In the genomic region with DNA sequence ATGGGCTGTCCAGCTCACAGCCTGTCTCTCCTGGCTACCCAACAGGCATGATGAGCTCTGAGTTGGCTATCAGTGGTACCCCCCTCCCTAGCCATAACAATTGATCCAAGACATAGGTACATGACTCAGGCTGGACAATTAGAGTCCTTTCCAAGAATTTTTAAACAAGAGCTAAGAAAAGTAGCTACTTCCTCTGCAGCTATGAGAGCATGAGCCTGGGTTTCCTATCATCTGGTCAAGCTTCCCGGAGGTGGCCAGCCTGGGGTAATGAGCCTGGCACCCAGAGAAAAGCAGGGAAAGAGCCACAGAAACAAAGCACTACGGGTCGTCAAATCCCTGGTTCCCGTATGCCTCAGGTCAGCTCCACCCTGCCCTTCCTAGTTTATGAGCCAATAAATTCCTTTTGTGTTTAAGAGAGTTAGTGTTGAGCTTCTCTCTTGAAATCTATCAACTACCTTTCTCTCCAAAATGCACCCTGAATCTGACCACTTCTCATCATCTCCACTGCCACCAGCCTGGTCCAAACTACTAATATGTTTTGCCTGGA, we compare ENCODE assay signal across 25 cellular contexts. TPM values are rescaled to one million over a fixed set of nuclear protein-coding genes. Genes with fewer than 3 reads are reported as not detected.
A peak's percentile ranks its signal among the peaks of the same experiment; 100 is the strongest.
DNase-seq lines count a peak whose midpoint lies in the region; ATAC-seq, FAIRE-seq and TF ChIP-seq lines count a peak whose summit lies in the region.
"Had no signal": no experiment of that assay in that cellular context is flagged by ENCODE, and none has a peak within 500 bp of the region (broad histone marks: within the 10 kb centered on the region; RNA-seq: fewer than 3 reads in every experiment).

No MANE protein-coding gene starts in this region.

- CTCF ChIA-PET in HepG2 (lab: Yijun Ruan, JAX; ENCODE audit: low intra/inter-chr PET ratio, low total read pairs) = interaction anchor here (1.0 kb wide), 1 partner anchor 9 kb away, joined by 3 read pairs; no protein-coding TSS in a partner anchor

- peak overlapping the region; percentile 16 for H2AFZ ChIP-seq in HepG2 (ENCODE audit: low read length)
- H2AFZ ChIP-seq: parathyroid adenoma had no signal

- H3K27ac ChIP-seq in HepG2 (ENCODE audit: extremely low read length, insufficient read depth, low read length) = peak overlapping the region; percentile 16
- no peak overlapping the region for H3K27ac ChIP-seq in right lobe of liver
- H3K27ac ChIP-seq: BLaER1, parathyroid adenoma had no signal

- POLR2A ChIA-PET in HepG2 (lab: Yijun Ruan, JAX) = interaction anchor here (1.6 kb wide), 1 partner anchor 262 kb away, joined by 5 read pairs; the partner anchor contains the start of gene RNU5B-1

- TF ChIP-seq RAD21 in HepG2 (CRISPR knock-in tag; IDR thresholded peaks at IDR 0.05) = no peak

- DNase-seq in HepG2 (ENCODE audit: low spot score) (no peak), right lobe of liver (no peak), mucosa of descending colon (peak in 1 of 3 donors; percentile 67), NCI-H2171 (lab: John Stamatoyannopoulos, UW) (no peak), GM12892 (ENCODE audit: insufficient read length) (no peak)
- DNase-seq: activated CD4-positive, CD25-positive, alpha-beta regulatory T cell; activated CD8-positive, alpha-beta T cell treated with anti-CD3 and anti-CD28 coated beads, Interleukin-2, amount 10 ng/mL, durations not matched to agents 7 days and 5 days; activated T-cell treated with anti-CD3 and anti-CD28 coated beads, Interleukin-2, amount 50 U/mL, for 48 hours; Calu3; mammary epithelial cell; naive thymus-derived CD4-positive, alpha-beta T cell; NCI-H1092 treated with DMSO at 0.1 percent for 48 hours; NCI-H2081 treated with DMSO at 0.1 percent for 48 hours; NCI-H510A treated with DMSO at 0.1 percent for 48 hours; stimulated activated CD4-positive, alpha-beta T cell treated with anti-CD3 and anti-CD28 coated beads, Interleukin-4, amount 100 ng/mL, for 1 hour; T1000 had no signal

- no peaks in the 10 kb centered on the region for H3K9me3 ChIP-seq in HepG2 (ENCODE audit: low read length)
- H3K9me3 ChIP-seq in right lobe of liver = no peaks in the 10 kb centered on the region
- no peaks in the 10 kb centered on the region for H3K9me3 ChIP-seq in mucosa of descending colon
- H3K9me3 ChIP-seq: BLaER1 had no signal

- H3K79me2 ChIP-seq in HepG2 (ENCODE audit: insufficient read depth, low read length) = no peaks in the 10 kb centered on the region
- H3K79me2 ChIP-seq: parathyroid adenoma had no signal

- H4K20me1 ChIP-seq in HepG2 (ENCODE audit: insufficient read depth, low read length) = no peaks in the 10 kb centered on the region
- H4K20me1 ChIP-seq: BLaER1 had no signal

- H3K36me3 ChIP-seq in HepG2 (replicated peaks in 1 of 2; ENCODE audit: control insufficient read depth in 1 of 2, insufficient read depth in 2 of 2, low read length in 2 of 2) (no peaks in the 10 kb centered on the region), right lobe of liver (no peaks in the 10 kb centered on the region), mucosa of descending colon (ENCODE audit: low read depth) (no peaks in the 10 kb centered on the region)
- H3K36me3 ChIP-seq: BLaER1 had no signal

- intact Hi-C loops in HepG2 (cut with micrococcal nuclease; ENCODE audit: unreplicated experiment) = no loop called here
- intact Hi-C loops in right lobe of liver (cut with DNase I) = no loop called here
- intact Hi-C loops in mucosa of descending colon (cut with DNase I, micrococcal nuclease) = no loop called here

- H3K9ac ChIP-seq in HepG2 (ENCODE audit: insufficient read depth, low read depth, low read length) = no peak overlapping the region
- H3K9ac ChIP-seq: BLaER1, parathyroid adenoma had no signal

- H3K4me1 ChIP-seq in HepG2 (ENCODE audit: insufficient read depth, low read length) (peaks cover 91% of the 10 kb centered on the region), right lobe of liver (peaks cover 0 to 24% (median 10%) of the 10 kb centered on the region in 4 donors), mucosa of descending colon (ENCODE audit: low read depth) (peaks cover 23% of the 10 kb centered on the region)
- H3K4me1 ChIP-seq: parathyroid adenoma had no signal

- no peak for TF ChIP-seq CTCF in HepG2 (CRISPR knock-in tag; IDR thresholded peaks at IDR 0.05)
- no peak for TF ChIP-seq CTCF in right lobe of liver (IDR thresholded peaks at IDR 0.05)
- TF ChIP-seq CTCF in mucosa of descending colon (IDR thresholded peaks at IDR 0.05) = no peak

- H3K27me3 ChIP-seq in HepG2 (ENCODE audit: control insufficient read depth in 1 of 2, insufficient read depth in 2 of 2, low read length in 2 of 2) (no peaks in the 10 kb centered on the region), right lobe of liver (no peaks in the 10 kb centered on the region)
- H3K27me3 ChIP-seq: BLaER1 had no signal

- ATAC-seq in HepG2 (no peak), right lobe of liver (no peak), mucosa of descending colon (peak; percentile 67), HG02571 (IDR thresholded peaks at IDR 0.05; ENCODE audit: unreplicated experiment) (no peak)
- ATAC-seq: activated CD8-positive, alpha-beta T cell treated with anti-CD3 and anti-CD28 coated beads, Interleukin-2, amount 10 ng/mL, durations not matched to agents 7 days and 5 days; naive thymus-derived CD4-positive, alpha-beta T cell had no signal

- TF ChIP-seq EP300 in HepG2 (IDR thresholded peaks at IDR 0.05; ENCODE audit: low read depth in 2 of 2, low read length in 2 of 2) (no peak), HepG2 (CRISPR knock-in tag; IDR thresholded peaks at IDR 0.05; ENCODE audit: borderline replicate concordance) (no peak)

- FAIRE-seq in HepG2 (lab: Jason Lieb, UNC) (no peak), GM12892 (lab: Jason Lieb, UNC) (no peak)
- FAIRE-seq: islet of Langerhans had no signal

- TF ChIP-seq POLR2A in HepG2 (IDR thresholded peaks at IDR 0.05; ENCODE audit: insufficient read depth in 1 of 2, low read depth in 2 of 2, low read length in 2 of 2) (no peak), right lobe of liver (IDR thresholded peaks at IDR 0.05) (no peak), GM12892 (IDR thresholded peaks at IDR 0.05; ENCODE audit: low read depth, low read length) (no peak)

- in situ Hi-C loops in HepG2 (cut with HindIII; ENCODE audit: extremely low pct_ligation_motif_present, low pct_unique_long_range_greater_than_20kb) = no loop called here

- WGBS in HepG2 (ENCODE audit: low lambda C conversion rate) = 90% methylated on average over 4 of the region's 4 CpGs
- WGBS in right lobe of liver (ENCODE audit: insufficient coverage, low coverage, low lambda C conversion rate, missing lambda C conversion rate) = 40% methylated on average over 1 of the region's 4 CpGs

- no peak overlapping the region for H3K4me3 ChIP-seq in HepG2 (replicated peaks in 1 of 3; ENCODE audit: insufficient read depth in 1 of 3, low read depth in 2 of 3, low read length in 3 of 3)
- H3K4me3 ChIP-seq in right lobe of liver = no peak overlapping the region
- no peak overlapping the region for H3K4me3 ChIP-seq in mucosa of descending colon
- H3K4me3 ChIP-seq: BLaER1, smooth muscle cell had no signal

- no TSS peak for BruUV-seq in HepG2 (replicated peaks; lab: Mats Ljungman, UMichigan)

- no peak overlapping the region for H3K4me2 ChIP-seq in HepG2 (ENCODE audit: low read depth, low read length)
- H3K4me2 ChIP-seq: smooth muscle cell had no signal

RNA-seq across cellular contexts. Expression of gene SLC51B, which starts 2.3 kb away (rescaled TPM):
- 14.4 and 17.1 TPM in 2 replicates for total RNA-seq in HepG2 (2016; rRNA removed; fragmentation: Illumina TruSeq; extraction: Trizol)
- total RNA-seq in HepG2 (2016; cell fraction: cytosol; rRNA removed; fragmentation: Illumina TruSeq; extraction: Trizol; ENCODE audit: low read depth) = 5.3 and 6.1 TPM in 2 replicates
- 13.5 and 17.5 TPM in 2 replicates for total RNA-seq in HepG2 (2016; cell fraction: insoluble cytoplasmic fraction; rRNA removed; fragmentation: Illumina TruSeq; extraction: Trizol)
- 7.0 and 7.8 TPM in 2 replicates for total RNA-seq in HepG2 (2016; cell fraction: membrane; rRNA removed; fragmentation: Illumina TruSeq; extraction: Trizol)
- 8.3 and 9.5 TPM in 2 replicates for total RNA-seq in HepG2 (2016; cell fraction: nucleus; rRNA removed; fragmentation: Illumina TruSeq; extraction: Trizol)
- polyA plus RNA-seq in HepG2 (2011; rRNA removed) = 12.0 and 14.9 TPM in 2 replicates
- 13.2 and 15.4 TPM in 2 replicates for polyA plus RNA-seq in HepG2 (2011; cell fraction: cytosol; rRNA removed)
- 3.4 and 3.5 TPM in 2 replicates for polyA plus RNA-seq in HepG2 (2011; cell fraction: nucleus; rRNA removed)
- 4.6 and 5.6 TPM in 2 replicates for polyA plus RNA-seq in HepG2 (2012)
- 5.3 and 7.1 TPM in 2 replicates for polyA plus RNA-seq in HepG2 (2016; cell fraction: cytosol; fragmentation: Illumina TruSeq; extraction: Trizol; ENCODE audit: low read depth)
- polyA plus RNA-seq in HepG2 (2016; cell fraction: insoluble cytoplasmic fraction; fragmentation: Illumina TruSeq; extraction: Trizol; ENCODE audit: low read depth) = 13.1 and 13.8 TPM in 2 replicates
- polyA plus RNA-seq in HepG2 (2016; cell fraction: membrane; fragmentation: Illumina TruSeq; extraction: Trizol; ENCODE audit: low read depth) = 5.5 and 6.5 TPM in 2 replicates
- polyA plus RNA-seq in HepG2 (2016; cell fraction: nucleus; fragmentation: Illumina TruSeq; extraction: Trizol; ENCODE audit: insufficient read depth, low read depth) = 15.7 and 19.3 TPM in 2 replicates
- polyA minus RNA-seq in HepG2 (2011; rRNA and poly(A)+ RNA removed; ENCODE audit: low replicate concordance) = 5.1 TPM in 1 of 2 replicates, not detected in the other
- 3.9 TPM in 2 replicates for polyA minus RNA-seq in HepG2 (2011; cell fraction: cytosol; rRNA and poly(A)+ RNA removed)
- 2.7 and 2.9 TPM in 2 replicates for polyA minus RNA-seq in HepG2 (2011; cell fraction: nucleus; rRNA and poly(A)+ RNA removed)
- total RNA-seq in right lobe of liver = 10 to 100 TPM in 1 of 6 experiments, 1 to 10 TPM in 4, under 1 TPM in 1; 0.32 to 10.1 (median 2.7) TPM
- total RNA-seq in mucosa of descending colon = 100 to 1,000 TPM in 1 of 3 donors, 10 to 100 TPM in 2; 70.1 to 157 (median 76.2) TPM
- not detected for polyA plus RNA-seq in GM12892 (2012; ENCODE audit: missing spikeins)
- total RNA-seq: A172; activated CD8-positive, alpha-beta T cell treated with anti-CD3 and anti-CD28 coated beads, Interleukin-2, amount 10 ng/mL, durations not matched to agents 7 days and 5 days; Calu3; chondrocyte; mammary epithelial cell; naive thymus-derived CD4-positive, alpha-beta T cell; RPMI7951; smooth muscle cell; urinary bladder had no signal
- polyA plus RNA-seq: mammary epithelial cell; naive thymus-derived CD4-positive, alpha-beta T cell; smooth muscle cell had no signal

RNA-seq across cellular contexts. Expression of gene MTFMT, which starts 13.4 kb away (rescaled TPM):
- 23.2 and 27.9 TPM in 2 replicates for total RNA-seq in HepG2 (2016; rRNA removed; fragmentation: Illumina TruSeq; extraction: Trizol)
- 10.4 and 12.6 TPM in 2 replicates for total RNA-seq in HepG2 (2016; cell fraction: cytosol; rRNA removed; fragmentation: Illumina TruSeq; extraction: Trizol; ENCODE audit: low read depth)
- 22.7 and 29.9 TPM in 2 replicates for total RNA-seq in HepG2 (2016; cell fraction: insoluble cytoplasmic fraction; rRNA removed; fragmentation: Illumina TruSeq; extraction: Trizol)
- total RNA-seq in HepG2 (2016; cell fraction: membrane; rRNA removed; fragmentation: Illumina TruSeq; extraction: Trizol) = 18.1 and 19.5 TPM in 2 replicates
- 13.3 and 17.4 TPM in 2 replicates for total RNA-seq in HepG2 (2016; cell fraction: nucleus; rRNA removed; fragmentation: Illumina TruSeq; extraction: Trizol)
- polyA plus RNA-seq in HepG2 (2011; rRNA removed) = 8.9 and 9.9 TPM in 2 replicates
- 7.3 and 11.2 TPM in 2 replicates for polyA plus RNA-seq in HepG2 (2011; cell fraction: cytosol; rRNA removed)
- 4.0 and 5.2 TPM in 2 replicates for polyA plus RNA-seq in HepG2 (2011; cell fraction: nucleus; rRNA removed)
- 6.6 and 14.4 TPM in 2 replicates for polyA plus RNA-seq in HepG2 (2012)
- 7.3 and 9.3 TPM in 2 replicates for polyA plus RNA-seq in HepG2 (2016; cell fraction: cytosol; fragmentation: Illumina TruSeq; extraction: Trizol; ENCODE audit: low read depth)
- polyA plus RNA-seq in HepG2 (2016; cell fraction: insoluble cytoplasmic fraction; fragmentation: Illumina TruSeq; extraction: Trizol; ENCODE audit: low read depth) = 22.1 and 23.9 TPM in 2 replicates
- 13.3 and 13.6 TPM in 2 replicates for polyA plus RNA-seq in HepG2 (2016; cell fraction: membrane; fragmentation: Illumina TruSeq; extraction: Trizol; ENCODE audit: low read depth)
- polyA plus RNA-seq in HepG2 (2016; cell fraction: nucleus; fragmentation: Illumina TruSeq; extraction: Trizol; ENCODE audit: insufficient read depth, low read depth) = 17.3 and 20.2 TPM in 2 replicates
- polyA minus RNA-seq in HepG2 (2011; rRNA and poly(A)+ RNA removed; ENCODE audit: low replicate concordance) = 3.2 and 7.6 TPM in 2 replicates
- polyA minus RNA-seq in HepG2 (2011; cell fraction: cytosol; rRNA and poly(A)+ RNA removed) = 6.6 and 9.0 TPM in 2 replicates
- 10.2 and 16.7 TPM in 2 replicates for polyA minus RNA-seq in HepG2 (2011; cell fraction: nucleus; rRNA and poly(A)+ RNA removed)
- total RNA-seq in right lobe of liver = 10 to 100 TPM in 5 of 6 experiments, 1 to 10 TPM in 1; 9.2 to 24.3 (median 13.0) TPM
- total RNA-seq in mucosa of descending colon = 10 to 100 TPM; 17.5 to 24.0 (median 19.2) TPM
- polyA plus RNA-seq in GM12892 (2012; ENCODE audit: missing spikeins) = 14.9 TPM

RNA-seq across cellular contexts. Expression of gene RASL12, which starts 24.9 kb away (rescaled TPM):
- total RNA-seq in HepG2 (2016; rRNA removed; fragmentation: Illumina TruSeq; extraction: Trizol) = 0.39 and 0.55 TPM in 2 replicates
- total RNA-seq in HepG2 (2016; cell fraction: cytosol; rRNA removed; fragmentation: Illumina TruSeq; extraction: Trizol; ENCODE audit: low read depth) = 0.20 and 0.26 TPM in 2 replicates
- total RNA-seq in HepG2 (2016; cell fraction: insoluble cytoplasmic fraction; rRNA removed; fragmentation: Illumina TruSeq; extraction: Trizol) = 0.34 and 0.45 TPM in 2 replicates
- 0.37 and 0.45 TPM in 2 replicates for total RNA-seq in HepG2 (2016; cell fraction: membrane; rRNA removed; fragmentation: Illumina TruSeq; extraction: Trizol)
- 0.66 and 0.68 TPM in 2 replicates for total RNA-seq in HepG2 (2016; cell fraction: nucleus; rRNA removed; fragmentation: Illumina TruSeq; extraction: Trizol)
- 0.10 and 0.16 TPM in 2 replicates for polyA plus RNA-seq in HepG2 (2011; rRNA removed)
- 0.13 TPM in 2 replicates for polyA plus RNA-seq in HepG2 (2011; cell fraction: cytosol; rRNA removed)
- polyA plus RNA-seq in HepG2 (2011; cell fraction: nucleus; rRNA removed) = 0.26 and 0.32 TPM in 2 replicates
- 0.07 TPM in 1 of 2 replicates, not detected in the other for polyA plus RNA-seq in HepG2 (2012)
- polyA plus RNA-seq in HepG2 (2016; cell fraction: cytosol; fragmentation: Illumina TruSeq; extraction: Trizol; ENCODE audit: low read depth) = 0.08 and 0.10 TPM in 2 replicates
- 0.35 TPM in 2 replicates for polyA plus RNA-seq in HepG2 (2016; cell fraction: insoluble cytoplasmic fraction; fragmentation: Illumina TruSeq; extraction: Trizol; ENCODE audit: low read depth)
- polyA plus RNA-seq in HepG2 (2016; cell fraction: membrane; fragmentation: Illumina TruSeq; extraction: Trizol; ENCODE audit: low read depth) = 0.27 and 0.41 TPM in 2 replicates
- polyA plus RNA-seq in HepG2 (2016; cell fraction: nucleus; fragmentation: Illumina TruSeq; extraction: Trizol; ENCODE audit: insufficient read depth, low read depth) = 1.1 and 1.4 TPM in 2 replicates
- polyA minus RNA-seq in HepG2 (2011; rRNA and poly(A)+ RNA removed; ENCODE audit: low replicate concordance) = 0.78 TPM in 1 of 2 replicates, not detected in the other
- not detected in 2 replicates for polyA minus RNA-seq in HepG2 (2011; cell fraction: cytosol; rRNA and poly(A)+ RNA removed)
- polyA minus RNA-seq in HepG2 (2011; cell fraction: nucleus; rRNA and poly(A)+ RNA removed) = 0.25 and 0.52 TPM in 2 replicates
- total RNA-seq in right lobe of liver = 1 to 10 TPM in 1 of 6 experiments, under 1 TPM in 5; 0.07 to 1.5 (median 0.24) TPM
- total RNA-seq in mucosa of descending colon = 10 to 100 TPM in 1 of 3 donors, 1 to 10 TPM in 2; 2.7 to 29.7 (median 8.4) TPM
- not detected for polyA plus RNA-seq in GM12892 (2012; ENCODE audit: missing spikeins)
- total RNA-seq: A172; activated CD8-positive, alpha-beta T cell treated with anti-CD3 and anti-CD28 coated beads, Interleukin-2, amount 10 ng/mL, durations not matched to agents 7 days and 5 days; mammary epithelial cell; naive thymus-derived CD4-positive, alpha-beta T cell had no signal
- polyA plus RNA-seq: naive thymus-derived CD4-positive, alpha-beta T cell had no signal

RNA-seq across cellular contexts. Expression of gene KBTBD13, which starts 33.7 kb away (rescaled TPM):
- not detected in 2 replicates for total RNA-seq in HepG2 (2016; rRNA removed; fragmentation: Illumina TruSeq; extraction: Trizol)
- not detected in 2 replicates for total RNA-seq in HepG2 (2016; cell fraction: cytosol; rRNA removed; fragmentation: Illumina TruSeq; extraction: Trizol; ENCODE audit: low read depth)
- 0.02 TPM in 1 of 2 replicates, not detected in the other for total RNA-seq in HepG2 (2016; cell fraction: insoluble cytoplasmic fraction; rRNA removed; fragmentation: Illumina TruSeq; extraction: Trizol)
- total RNA-seq in HepG2 (2016; cell fraction: membrane; rRNA removed; fragmentation: Illumina TruSeq; extraction: Trizol) = 0.07 TPM in 1 of 2 replicates, not detected in the other
- not detected in 2 replicates for total RNA-seq in HepG2 (2016; cell fraction: nucleus; rRNA removed; fragmentation: Illumina TruSeq; extraction: Trizol)
- not detected in 2 replicates for polyA plus RNA-seq in HepG2 (2011; rRNA removed)
- not detected in 2 replicates for polyA plus RNA-seq in HepG2 (2011; cell fraction: cytosol; rRNA removed)
- not detected in 2 replicates for polyA plus RNA-seq in HepG2 (2011; cell fraction: nucleus; rRNA removed)
- not detected in 2 replicates for polyA plus RNA-seq in HepG2 (2012)
- not detected in 2 replicates for polyA plus RNA-seq in HepG2 (2016; cell fraction: cytosol; fragmentation: Illumina TruSeq; extraction: Trizol; ENCODE audit: low read depth)
- polyA plus RNA-seq in HepG2 (2016; cell fraction: insoluble cytoplasmic fraction; fragmentation: Illumina TruSeq; extraction: Trizol; ENCODE audit: low read depth) = not detected in 2 replicates
- polyA plus RNA-seq in HepG2 (2016; cell fraction: membrane; fragmentation: Illumina TruSeq; extraction: Trizol; ENCODE audit: low read depth) = not detected in 2 replicates
- not detected in 2 replicates for polyA plus RNA-seq in HepG2 (2016; cell fraction: nucleus; fragmentation: Illumina TruSeq; extraction: Trizol; ENCODE audit: insufficient read depth, low read depth)
- 0.08 and 0.21 TPM in 2 replicates for polyA minus RNA-seq in HepG2 (2011; rRNA and poly(A)+ RNA removed; ENCODE audit: low replicate concordance)
- not detected in 2 replicates for polyA minus RNA-seq in HepG2 (2011; cell fraction: cytosol; rRNA and poly(A)+ RNA removed)
- polyA minus RNA-seq in HepG2 (2011; cell fraction: nucleus; rRNA and poly(A)+ RNA removed) = not detected in 2 replicates
- total RNA-seq in right lobe of liver = not detected
- under 1 TPM in 1 of 3 donors, not detected in 2; 0.09 TPM for total RNA-seq in mucosa of descending colon
- polyA plus RNA-seq in GM12892 (2012; ENCODE audit: missing spikeins) = not detected
- total RNA-seq: A172; activated CD8-positive, alpha-beta T cell treated with anti-CD3 and anti-CD28 coated beads, Interleukin-2, amount 10 ng/mL, durations not matched to agents 7 days and 5 days; Calu3; chondrocyte; mammary epithelial cell; naive thymus-derived CD4-positive, alpha-beta T cell; RPMI7951; smooth muscle cell had no signal
- polyA plus RNA-seq: mammary epithelial cell; naive thymus-derived CD4-positive, alpha-beta T cell had no signal

RNA-seq across cellular contexts. Expression of gene SPG21, which starts 53.1 kb away (rescaled TPM):
- total RNA-seq in HepG2 (2016; rRNA removed; fragmentation: Illumina TruSeq; extraction: Trizol) = 42.4 and 53.0 TPM in 2 replicates
- total RNA-seq in HepG2 (2016; cell fraction: cytosol; rRNA removed; fragmentation: Illumina TruSeq; extraction: Trizol; ENCODE audit: low read depth) = 56.6 and 57.5 TPM in 2 replicates
- total RNA-seq in HepG2 (2016; cell fraction: insoluble cytoplasmic fraction; rRNA removed; fragmentation: Illumina TruSeq; extraction: Trizol) = 43.5 and 50.8 TPM in 2 replicates
- total RNA-seq in HepG2 (2016; cell fraction: membrane; rRNA removed; fragmentation: Illumina TruSeq; extraction: Trizol) = 111 and 115 TPM in 2 replicates
- 31.3 and 35.8 TPM in 2 replicates for total RNA-seq in HepG2 (2016; cell fraction: nucleus; rRNA removed; fragmentation: Illumina TruSeq; extraction: Trizol)
- polyA plus RNA-seq in HepG2 (2011; rRNA removed) = 29.1 and 36.7 TPM in 2 replicates
- 41.8 and 47.6 TPM in 2 replicates for polyA plus RNA-seq in HepG2 (2011; cell fraction: cytosol; rRNA removed)
- polyA plus RNA-seq in HepG2 (2011; cell fraction: nucleus; rRNA removed) = 13.3 and 18.4 TPM in 2 replicates
- 33.1 and 45.9 TPM in 2 replicates for polyA plus RNA-seq in HepG2 (2012)
- 99.2 and 108 TPM in 2 replicates for polyA plus RNA-seq in HepG2 (2016; cell fraction: cytosol; fragmentation: Illumina TruSeq; extraction: Trizol; ENCODE audit: low read depth)
- 81.6 and 86.6 TPM in 2 replicates for polyA plus RNA-seq in HepG2 (2016; cell fraction: insoluble cytoplasmic fraction; fragmentation: Illumina TruSeq; extraction: Trizol; ENCODE audit: low read depth)
- polyA plus RNA-seq in HepG2 (2016; cell fraction: membrane; fragmentation: Illumina TruSeq; extraction: Trizol; ENCODE audit: low read depth) = 164 and 173 TPM in 2 replicates
- polyA plus RNA-seq in HepG2 (2016; cell fraction: nucleus; fragmentation: Illumina TruSeq; extraction: Trizol; ENCODE audit: insufficient read depth, low read depth) = 60.9 and 72.5 TPM in 2 replicates
- polyA minus RNA-seq in HepG2 (2011; rRNA and poly(A)+ RNA removed; ENCODE audit: low replicate concordance) = 29.3 and 66.6 TPM in 2 replicates
- polyA minus RNA-seq in HepG2 (2011; cell fraction: cytosol; rRNA and poly(A)+ RNA removed) = 21.4 and 25.0 TPM in 2 replicates
- 20.6 and 27.8 TPM in 2 replicates for polyA minus RNA-seq in HepG2 (2011; cell fraction: nucleus; rRNA and poly(A)+ RNA removed)
- 10 to 100 TPM; 35.2 to 70.4 (median 52.2) TPM for total RNA-seq in right lobe of liver
- 10 to 100 TPM; 60.9 to 90.6 (median 65.9) TPM for total RNA-seq in mucosa of descending colon
- polyA plus RNA-seq in GM12892 (2012; ENCODE audit: missing spikeins) = 63.9 TPM
